Comparison of ENCODE assay signal across 29 cellular contexts in the genomic region with DNA sequence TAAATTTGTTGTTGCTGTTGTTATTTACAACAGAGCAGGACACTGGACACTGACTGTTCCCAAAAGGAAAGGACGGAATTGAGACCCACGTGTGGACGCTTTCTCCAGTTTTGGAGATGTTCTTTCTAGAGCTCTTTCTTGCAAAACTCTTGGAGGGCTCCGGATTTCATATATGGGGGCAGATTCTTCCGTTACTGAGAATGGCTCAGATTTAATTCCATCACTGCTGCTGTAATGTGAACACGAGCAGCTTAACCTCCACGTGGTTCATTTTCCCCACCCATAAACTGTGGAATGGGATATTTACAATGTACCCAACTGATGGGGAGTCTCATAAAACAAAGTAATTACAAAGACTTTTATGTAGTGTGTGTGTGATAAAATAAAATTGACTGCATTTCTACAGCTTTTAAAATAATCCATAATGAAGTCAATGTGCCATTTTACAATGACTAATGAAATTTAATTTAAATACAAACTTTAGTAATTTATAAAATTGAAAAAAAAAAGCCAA.
"Had no signal": no experiment of that assay in that cellular context is flagged by ENCODE, and none has a peak within 500 bp of the region (broad histone marks: within the 10 kb centered on the region; RNA-seq: fewer than 3 reads in every experiment).

No MANE protein-coding gene starts in this region.

- H3K4me3 ChIP-seq: ascending aorta, body of pancreas, SJSA1 had no signal

- H3K9me3 Mint-ChIP-seq: activated CD4-positive, alpha-beta memory T cell treated with anti-CD3 and anti-CD28 coated beads for 36 hours; central memory CD8-positive, alpha-beta T cell had no signal

- ATAC-seq: activated naive CD4-positive, alpha-beta T cell treated with anti-CD3 and anti-CD28 coated beads, Interleukin-2, amount 50 U/mL, for 72 hours; activated naive CD8-positive, alpha-beta T cell treated with anti-CD3 and anti-CD28 coated beads, Interleukin-2, amount 50 U/mL, for 24 hours; activated T-cell treated with anti-CD3 and anti-CD28 coated beads, Interleukin-2, amount 50 U/mL, for 4 hours; body of pancreas; Panc1 had no signal

- H3K4me1 ChIP-seq: ascending aorta, SJSA1 had no signal

- H3K27me3 ChIP-seq: ascending aorta, body of pancreas had no signal

- H3K36me3 ChIP-seq: ascending aorta, SJSA1 had no signal

- H3K4me1 Mint-ChIP-seq: activated B cell treated with CpG ODN at 0.5 μM for 24 hours; activated CD4-positive, alpha-beta T cell treated with anti-CD3 and anti-CD28 coated beads, Interleukin-2, amount 10 ng/mL, durations not matched to agents 7 days and 5 days; activated naive CD8-positive, alpha-beta T cell treated with anti-CD3 and anti-CD28 coated beads, Interleukin-2, amount 50 U/mL, for 24 hours; central memory CD8-positive, alpha-beta T cell had no signal

- H3K36me3 Mint-ChIP-seq: activated CD4-positive, alpha-beta memory T cell treated with anti-CD3 and anti-CD28 coated beads for 36 hours; activated naive CD4-positive, alpha-beta T cell treated with anti-CD3 and anti-CD28 coated beads, Interleukin-2, amount 50 U/mL, for 72 hours had no signal

- H3K27ac ChIP-seq: ascending aorta, RWPE1, SJSA1 had no signal

- DNase-seq: activated B cell treated with CpG ODN at 0.5 μM for 24 hours; activated CD4-positive, alpha-beta memory T cell treated with anti-CD3 and anti-CD28 coated beads for 36 hours; activated CD4-positive, alpha-beta T cell treated with anti-CD3 and anti-CD28 coated beads for 1 hour; activated CD4-positive, alpha-beta T cell treated with anti-CD3 and anti-CD28 coated beads, Interleukin-2, amount 10 ng/mL, durations not matched to agents 7 days and 5 days; activated CD8-positive, alpha-beta memory T cell treated with anti-CD3 and anti-CD28 coated beads for 24 hours; activated effector memory CD4-positive, alpha-beta T cell treated with anti-CD3 and anti-CD28 coated beads, Interleukin-2, amount 50 U/mL, for 16 hours; activated naive CD4-positive, alpha-beta T cell treated with Interleukin-2 at 50 U/mL for 16 hours; activated naive CD8-positive, alpha-beta T cell treated with anti-CD3 and anti-CD28 coated beads, Interleukin-2, amount 50 U/mL, for 24 hours; activated T-cell treated with anti-CD3 and anti-CD28 coated beads, Interleukin-2, amount 50 U/mL, for 4 hours; amniotic stem cell; body of pancreas; NCI-H1092; NCI-H1417 treated with DMSO at 0.1 percent for 48 hours; NCI-H1694; NCI-H2029; NCI-H2107; NCI-H226; NCI-H526; NCI-H774; NK-92 treated with Interleukin-12 subunit alpha and Interleukin-12 subunit beta, amount 100 ng/mL, for 24 hours; OCI-M1; Right ventricle myocardium superior; SW 1271 had no signal

- H3K9me3 ChIP-seq: ascending aorta, body of pancreas, SJSA1 had no signal

- H3K27ac Mint-ChIP-seq: activated B cell treated with CpG ODN at 0.5 μM for 24 hours; activated CD4-positive, alpha-beta memory T cell treated with anti-CD3 and anti-CD28 coated beads for 36 hours; activated CD4-positive, alpha-beta T cell treated with anti-CD3 and anti-CD28 coated beads, Interleukin-2, amount 10 ng/mL, durations not matched to agents 7 days and 5 days; activated naive CD4-positive, alpha-beta T cell treated with anti-CD3 and anti-CD28 coated beads, Interleukin-2, amount 50 U/mL, for 72 hours; activated naive CD8-positive, alpha-beta T cell treated with anti-CD3 and anti-CD28 coated beads, Interleukin-2, amount 50 U/mL, for 24 hours had no signal

- H3K4me3 Mint-ChIP-seq: activated B cell treated with CpG ODN at 0.5 μM for 24 hours; activated CD4-positive, alpha-beta memory T cell treated with anti-CD3 and anti-CD28 coated beads for 36 hours; activated CD4-positive, alpha-beta T cell treated with anti-CD3 and anti-CD28 coated beads, Interleukin-2, amount 10 ng/mL, durations not matched to agents 7 days and 5 days; activated naive CD8-positive, alpha-beta T cell treated with anti-CD3 and anti-CD28 coated beads, Interleukin-2, amount 50 U/mL, for 24 hours; activated T-cell treated with anti-CD3 and anti-CD28 coated beads, Interleukin-2, amount 50 U/mL, for 4 hours; central memory CD8-positive, alpha-beta T cell had no signal
